In the genomic region with DNA sequence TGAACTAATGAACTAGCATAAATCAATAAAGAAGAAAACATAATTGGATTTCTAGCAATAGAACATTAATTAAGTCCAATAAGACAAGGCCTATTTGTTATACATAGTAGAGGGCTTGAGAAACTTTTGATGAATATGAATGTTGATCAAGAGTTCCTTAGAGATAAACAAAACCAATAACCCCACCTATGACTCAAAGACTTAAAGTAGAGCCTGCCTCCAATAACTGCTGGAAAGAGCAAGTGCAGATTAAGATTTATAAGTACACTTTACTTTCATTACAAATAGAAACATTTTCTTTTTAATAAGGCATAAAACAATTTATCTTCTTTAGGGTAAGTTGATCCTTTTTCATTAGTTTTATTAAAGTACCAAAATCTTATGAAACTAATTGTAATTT, we compare ENCODE assay signal across 20 cellular contexts.
"Had no signal": no experiment of that assay in that cellular context is flagged by ENCODE, and none has a peak within 500 bp of the region (broad histone marks: within the 10 kb centered on the region; RNA-seq: fewer than 3 reads in every experiment).

No MANE protein-coding gene starts in this region.

- H3K27me3 Mint-ChIP-seq: type B pancreatic cell had no signal

- H3K36me3 Mint-ChIP-seq: naive thymus-derived CD8-positive, alpha-beta T cell had no signal

- H3K9me3 ChIP-seq: mucosa of descending colon, neutrophil, sigmoid colon, thyroid gland had no signal

- H3K9me3 Mint-ChIP-seq: naive thymus-derived CD8-positive, alpha-beta T cell had no signal

- FAIRE-seq: islet of Langerhans, urothelium cell line had no signal

- H3K4me1 Mint-ChIP-seq: naive thymus-derived CD8-positive, alpha-beta T cell had no signal

- H3K27me3 ChIP-seq: dorsolateral prefrontal cortex, neutrophil, right atrium auricular region, sigmoid colon, thyroid gland had no signal

- ATAC-seq: left lobe of liver; mucosa of descending colon; naive thymus-derived CD8-positive, alpha-beta T cell had no signal

- H3K36me3 ChIP-seq: neutrophil, right atrium auricular region, sigmoid colon, thyroid gland had no signal

- H3K27ac Mint-ChIP-seq: naive thymus-derived CD8-positive, alpha-beta T cell had no signal

- H3K4me3 Mint-ChIP-seq: naive thymus-derived CD8-positive, alpha-beta T cell; type B pancreatic cell had no signal

- H3K4me3 ChIP-seq: dorsolateral prefrontal cortex, mucosa of descending colon, right atrium auricular region, sigmoid colon, skin epidermis, thyroid gland had no signal

- H3K4me1 ChIP-seq: right atrium auricular region had no signal

- DNase-seq: cortex of kidney; dorsolateral prefrontal cortex; effector CD8-positive, alpha-beta T cell; foreskin fibroblast; hippocampal formation; kidney glomerular epithelial cell; mammary epithelial cell; mucosa of descending colon; naive thymus-derived CD8-positive, alpha-beta T cell; sigmoid colon; stimulated activated CD4-positive, alpha-beta T cell treated with anti-CD3 and anti-CD28 coated beads, Interleukin-12 subunit alpha, Interleukin-12 subunit beta, amount 100 ng/mL, for 4 hours; stimulated activated naive CD4-positive, alpha-beta T cell treated with Interleukin-2 at 50 U/mL for 16 hours; thyroid gland had no signal

- H3K27ac ChIP-seq: dorsolateral prefrontal cortex, neutrophil, right atrium auricular region, skin epidermis had no signal
